In the genomic region with DNA sequence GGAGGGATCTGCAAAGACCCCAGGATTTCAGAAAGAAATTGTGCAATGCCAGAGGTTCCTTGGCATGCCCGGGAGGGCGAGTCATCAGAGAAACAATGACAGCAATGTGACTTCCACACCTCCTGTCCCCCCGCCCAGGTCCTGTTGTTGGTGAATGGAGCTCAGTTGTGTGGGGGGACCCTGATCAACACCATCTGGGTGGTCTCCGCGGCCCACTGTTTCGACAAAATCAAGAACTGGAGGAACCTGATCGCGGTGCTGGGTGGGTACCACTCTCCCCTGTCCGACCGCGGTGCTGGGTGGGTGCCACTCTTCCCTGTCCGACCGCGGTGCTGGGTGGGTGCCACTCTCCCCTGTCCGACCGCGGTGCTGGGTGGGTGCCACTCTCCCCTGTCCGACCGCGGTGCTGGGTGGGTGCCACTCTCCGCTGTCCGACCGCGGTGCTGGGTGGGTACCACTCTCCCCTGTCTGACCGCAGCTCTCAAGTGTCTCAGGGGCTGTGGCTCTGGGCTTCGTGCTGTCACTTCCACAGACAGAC, we compare ENCODE assay signal across 37 cellular contexts. TPM values are rescaled to one million over a fixed set of nuclear protein-coding genes. Genes with fewer than 3 reads are reported as not detected.
DNase-seq lines count a peak whose midpoint lies in the region; ATAC-seq, FAIRE-seq and TF ChIP-seq lines count a peak whose summit lies in the region.
"Had no signal": no experiment of that assay in that cellular context is flagged by ENCODE, and none has a peak within 500 bp of the region (broad histone marks: within the 10 kb centered on the region; RNA-seq: fewer than 3 reads in every experiment).

No MANE protein-coding gene starts in this region.

- H3K9me3 Mint-ChIP-seq in activated T-cell treated with anti-CD3 and anti-CD28 coated beads, Interleukin-2, amount 50 U/mL, for 24 hours: no peaks in the 10 kb centered on the region
- H3K9me3 Mint-ChIP-seq in activated T-cell treated with anti-CD3 and anti-CD28 coated beads, Interleukin-2, amount 50 U/mL, for 72 hours: no peaks in the 10 kb centered on the region
- H3K9me3 Mint-ChIP-seq in nephron progenitor cell: peaks cover 5% of the 10 kb centered on the region
- H3K9me3 Mint-ChIP-seq in activated CD4-positive, alpha-beta T cell treated with anti-CD3 and anti-CD28 coated beads, Interleukin-2, amount 10 ng/mL, durations not matched to agents 24 days and 14 days: no peaks in the 10 kb centered on the region
- H3K9me3 Mint-ChIP-seq: activated CD4-positive, alpha-beta memory T cell treated with anti-CD3 and anti-CD28 coated beads for 36 hours; activated naive CD4-positive, alpha-beta T cell treated with anti-CD3 and anti-CD28 coated beads for 36 hours; memory B cell; naive thymus-derived CD4-positive, alpha-beta T cell; T-helper 1 cell treated with Interleukin-12 subunit alpha and Interleukin-12 subunit beta and Interleukin-4 antibody, amounts not matched to agents 30 μg/mL and 1 μg/mL, for 36 hours had no signal

- no peak overlapping the region for H3K27ac Mint-ChIP-seq in activated T-cell treated with anti-CD3 and anti-CD28 coated beads, Interleukin-2, amount 50 U/mL, for 24 hours
- no peak overlapping the region for H3K27ac Mint-ChIP-seq in activated T-cell treated with anti-CD3 and anti-CD28 coated beads, Interleukin-2, amount 50 U/mL, for 72 hours
- H3K27ac Mint-ChIP-seq in nephron progenitor cell: no peak overlapping the region
- H3K27ac Mint-ChIP-seq in activated CD4-positive, alpha-beta T cell treated with anti-CD3 and anti-CD28 coated beads, Interleukin-2, amount 10 ng/mL, durations not matched to agents 24 days and 14 days: no peak overlapping the region
- H3K27ac Mint-ChIP-seq: activated CD4-positive, alpha-beta memory T cell treated with anti-CD3 and anti-CD28 coated beads for 36 hours; activated naive CD4-positive, alpha-beta T cell treated with anti-CD3 and anti-CD28 coated beads for 36 hours; memory B cell; naive thymus-derived CD4-positive, alpha-beta T cell; T-helper 1 cell treated with Interleukin-12 subunit alpha and Interleukin-12 subunit beta and Interleukin-4 antibody, amounts not matched to agents 30 μg/mL and 1 μg/mL, for 36 hours had no signal

- H3K4me1 ChIP-seq in small intestine (ENCODE audit: control insufficient read depth in 2 of 2, insufficient read depth in 1 of 2, low read depth in 1 of 2, low read length in 1 of 2): no peaks in the 10 kb centered on the region
- H3K4me1 ChIP-seq: foreskin keratinocyte, pancreas, upper lobe of right lung had no signal

- H3K36me3 Mint-ChIP-seq in activated T-cell treated with anti-CD3 and anti-CD28 coated beads, Interleukin-2, amount 50 U/mL, for 24 hours (ENCODE audit: low read depth): no peaks in the 10 kb centered on the region
- H3K36me3 Mint-ChIP-seq in activated T-cell treated with anti-CD3 and anti-CD28 coated beads, Interleukin-2, amount 50 U/mL, for 72 hours (ENCODE audit: insufficient read depth in 2 of 2): no peaks in the 10 kb centered on the region
- H3K36me3 Mint-ChIP-seq in nephron progenitor cell (ENCODE audit: low read depth): no peaks in the 10 kb centered on the region
- H3K36me3 Mint-ChIP-seq in activated CD4-positive, alpha-beta T cell treated with anti-CD3 and anti-CD28 coated beads, Interleukin-2, amount 10 ng/mL, durations not matched to agents 24 days and 14 days (ENCODE audit: low read depth): no peaks in the 10 kb centered on the region
- H3K36me3 Mint-ChIP-seq: activated CD4-positive, alpha-beta memory T cell treated with anti-CD3 and anti-CD28 coated beads for 36 hours; memory B cell; naive thymus-derived CD4-positive, alpha-beta T cell had no signal

- no peak overlapping the region for H3K4me3 ChIP-seq in small intestine (ENCODE audit: low read depth in 1 of 2, low read length in 2 of 2)
- H3K4me3 ChIP-seq: pancreas, upper lobe of right lung had no signal

- no peaks in the 10 kb centered on the region for H3K27me3 ChIP-seq in small intestine (ENCODE audit: control insufficient read depth in 2 of 2, insufficient read depth in 2 of 2, low read length in 2 of 2)
- H3K27me3 ChIP-seq: pancreas, upper lobe of right lung had no signal

- intact Hi-C loops in activated CD4-positive, alpha-beta T cell treated with anti-CD3 and anti-CD28 coated beads, Interleukin-2, amount 10 ng/mL, durations not matched to agents 24 days and 14 days (cut with micrococcal nuclease): no loop called here

- ATAC-seq in activated T-cell treated with anti-CD3 and anti-CD28 coated beads, Interleukin-2, amount 50 U/mL, for 72 hours (replicated peaks in 1 of 2): no peak
- ATAC-seq: foreskin keratinocyte; naive thymus-derived CD4-positive, alpha-beta T cell; pancreas; stimulated activated naive CD8-positive, alpha-beta T cell treated with anti-CD3 and anti-CD28 coated beads, Interleukin-15, Interleukin-2, amounts not matched to agents 100 U/mL and 50 U/mL, for 24 hours; upper lobe of right lung had no signal

- no peaks in the 10 kb centered on the region for H3K27me3 Mint-ChIP-seq in activated T-cell treated with anti-CD3 and anti-CD28 coated beads, Interleukin-2, amount 50 U/mL, for 24 hours
- H3K27me3 Mint-ChIP-seq in activated T-cell treated with anti-CD3 and anti-CD28 coated beads, Interleukin-2, amount 50 U/mL, for 72 hours (ENCODE audit: low read depth): no peaks in the 10 kb centered on the region
- H3K27me3 Mint-ChIP-seq in nephron progenitor cell (ENCODE audit: low read depth, poor library complexity): peaks cover 23% of the 10 kb centered on the region
- peaks cover 2% of the 10 kb centered on the region for H3K27me3 Mint-ChIP-seq in activated CD4-positive, alpha-beta T cell treated with anti-CD3 and anti-CD28 coated beads, Interleukin-2, amount 10 ng/mL, durations not matched to agents 24 days and 14 days
- H3K27me3 Mint-ChIP-seq: activated CD4-positive, alpha-beta memory T cell treated with anti-CD3 and anti-CD28 coated beads for 36 hours; memory B cell; naive thymus-derived CD4-positive, alpha-beta T cell had no signal

- H3K4me1 Mint-ChIP-seq in activated T-cell treated with anti-CD3 and anti-CD28 coated beads, Interleukin-2, amount 50 U/mL, for 24 hours (ENCODE audit: low read depth): no peaks in the 10 kb centered on the region
- H3K4me1 Mint-ChIP-seq in activated T-cell treated with anti-CD3 and anti-CD28 coated beads, Interleukin-2, amount 50 U/mL, for 72 hours (ENCODE audit: low read depth): no peaks in the 10 kb centered on the region
- peaks cover 9% of the 10 kb centered on the region for H3K4me1 Mint-ChIP-seq in nephron progenitor cell
- H3K4me1 Mint-ChIP-seq in activated CD4-positive, alpha-beta T cell treated with anti-CD3 and anti-CD28 coated beads, Interleukin-2, amount 10 ng/mL, durations not matched to agents 24 days and 14 days: no peaks in the 10 kb centered on the region
- H3K4me1 Mint-ChIP-seq: memory B cell; naive thymus-derived CD4-positive, alpha-beta T cell had no signal

- DNase-seq in activated T-cell treated with anti-CD3 and anti-CD28 coated beads, Interleukin-2, amount 50 U/mL, for 24 hours: peak; percentile 11
- DNase-seq in activated T-cell treated with anti-CD3 and anti-CD28 coated beads, Interleukin-2, amount 50 U/mL, for 72 hours: no peak
- DNase-seq in astrocyte of the hippocampus (ENCODE audit: low read depth, low spot score): peak; percentile 33
- DNase-seq in nephron progenitor cell: peak; percentile 1
- DNase-seq in urothelium cell line (ENCODE audit: low spot score): peak; percentile 44
- no peak for DNase-seq in activated CD4-positive, alpha-beta T cell treated with anti-CD3 and anti-CD28 coated beads, Interleukin-2, amount 10 ng/mL, durations not matched to agents 24 days and 14 days
- no peak for DNase-seq in small intestine
- no peak for DNase-seq in NOMO-1 treated with DMSO at 0.1 percent for 48 hours (lab: John Stamatoyannopoulos, UW; ENCODE audit: unreplicated experiment)
- DNase-seq: activated CD4-positive, alpha-beta memory T cell treated with anti-CD3 and anti-CD28 coated beads for 36 hours; activated naive CD4-positive, alpha-beta T cell treated with anti-CD3 and anti-CD28 coated beads for 36 hours; anterior cingulate cortex; caudate nucleus; dermis blood vessel endothelial cell; foreskin keratinocyte; hippocampal formation; Karpas-422; naive thymus-derived CD4-positive, alpha-beta T cell; NCI-H187; NCI-H226; NCI-H774; OCI-M1; SHP77 treated with DMSO at 0.1 percent for 48 hours; stimulated activated CD4-positive, alpha-beta T cell treated with anti-CD3 and anti-CD28 coated beads, Interleukin-4, amount 100 ng/mL, for 1 hour; upper lobe of right lung had no signal

- no peaks in the 10 kb centered on the region for H3K9me3 ChIP-seq in small intestine (ENCODE audit: control insufficient read depth, low read depth)
- H3K9me3 ChIP-seq: pancreas, upper lobe of right lung had no signal

- H3K4me3 Mint-ChIP-seq in activated T-cell treated with anti-CD3 and anti-CD28 coated beads, Interleukin-2, amount 50 U/mL, for 24 hours: no peak overlapping the region
- H3K4me3 Mint-ChIP-seq in activated T-cell treated with anti-CD3 and anti-CD28 coated beads, Interleukin-2, amount 50 U/mL, for 72 hours: no peak overlapping the region
- H3K4me3 Mint-ChIP-seq in nephron progenitor cell: no peak overlapping the region
- H3K4me3 Mint-ChIP-seq in activated CD4-positive, alpha-beta T cell treated with anti-CD3 and anti-CD28 coated beads, Interleukin-2, amount 10 ng/mL, durations not matched to agents 24 days and 14 days: no peak overlapping the region
- H3K4me3 Mint-ChIP-seq: activated CD4-positive, alpha-beta memory T cell treated with anti-CD3 and anti-CD28 coated beads for 36 hours; activated naive CD4-positive, alpha-beta T cell treated with anti-CD3 and anti-CD28 coated beads for 36 hours; memory B cell; naive thymus-derived CD4-positive, alpha-beta T cell; T-helper 1 cell treated with Interleukin-12 subunit alpha and Interleukin-12 subunit beta and Interleukin-4 antibody, amounts not matched to agents 30 μg/mL and 1 μg/mL, for 36 hours had no signal

- no peak overlapping the region for H3K27ac ChIP-seq in small intestine (ENCODE audit: low read depth in 1 of 2, low read length in 1 of 2)
- H3K27ac ChIP-seq: C4-2B, epithelial cell of prostate, foreskin keratinocyte, pancreas, upper lobe of right lung had no signal

- WGBS in small intestine, 3 donors: 88 to 91% (median 89%) methylated on average over 20 to 26 of the region's 26 CpGs

- no peaks in the 10 kb centered on the region for H3K36me3 ChIP-seq in small intestine (ENCODE audit: control insufficient read depth in 2 of 2, insufficient read depth in 2 of 2, low read length in 2 of 2)
- H3K36me3 ChIP-seq: pancreas, upper lobe of right lung had no signal

- TF ChIP-seq CTCF in nephron progenitor cell (IDR thresholded peaks at IDR 0.05): no peak

- FAIRE-seq in urothelium cell line (lab: Jason Lieb, UNC): peak; percentile 83
- no peak for FAIRE-seq in small intestine (lab: Jason Lieb, UNC)
- FAIRE-seq: A204.1, D721Med, G401.6, islet of Langerhans, pancreas had no signal

RNA-seq across cellular contexts. Expression of a gene that starts 5.2 kb away (rescaled TPM):
- not detected for total RNA-seq in activated T-cell treated with anti-CD3 and anti-CD28 coated beads, Interleukin-2, amount 50 U/mL, for 72 hours
- not detected in 2 replicates for total RNA-seq in activated CD4-positive, alpha-beta T cell treated with anti-CD3 and anti-CD28 coated beads, Interleukin-2, amount 10 ng/mL, durations not matched to agents 24 days and 14 days
- 10 to 100 TPM in 1 of 3 donors, 1 to 10 TPM in 2; 7.7 to 15.1 (median 9.4) TPM for polyA plus RNA-seq in small intestine
- total RNA-seq: activated CD4-positive, alpha-beta memory T cell treated with anti-CD3 and anti-CD28 coated beads for 36 hours; activated naive CD4-positive, alpha-beta T cell treated with anti-CD3 and anti-CD28 coated beads for 36 hours; dermis blood vessel endothelial cell; foreskin keratinocyte; H4; HT-29; naive thymus-derived CD4-positive, alpha-beta T cell had no signal
- polyA plus RNA-seq: foreskin keratinocyte; naive thymus-derived CD4-positive, alpha-beta T cell had no signal

RNA-seq across cellular contexts. Expression of a gene that starts 11.8 kb away (rescaled TPM):
- not detected for total RNA-seq in activated T-cell treated with anti-CD3 and anti-CD28 coated beads, Interleukin-2, amount 50 U/mL, for 72 hours
- not detected in 2 replicates for total RNA-seq in activated CD4-positive, alpha-beta T cell treated with anti-CD3 and anti-CD28 coated beads, Interleukin-2, amount 10 ng/mL, durations not matched to agents 24 days and 14 days
- under 1 TPM in 1 of 3 donors, not detected in 2; 0.24 TPM for polyA plus RNA-seq in small intestine
- total RNA-seq: dermis blood vessel endothelial cell, foreskin keratinocyte, H4, HT-29 had no signal
- polyA plus RNA-seq: foreskin keratinocyte; naive thymus-derived CD4-positive, alpha-beta T cell had no signal

RNA-seq across cellular contexts. Expression of a gene that starts 41.0 kb away (rescaled TPM):
- total RNA-seq in activated T-cell treated with anti-CD3 and anti-CD28 coated beads, Interleukin-2, amount 50 U/mL, for 72 hours: not detected
- not detected in 2 replicates for total RNA-seq in activated CD4-positive, alpha-beta T cell treated with anti-CD3 and anti-CD28 coated beads, Interleukin-2, amount 10 ng/mL, durations not matched to agents 24 days and 14 days
- polyA plus RNA-seq in small intestine: not detected
- total RNA-seq: activated CD4-positive, alpha-beta memory T cell treated with anti-CD3 and anti-CD28 coated beads for 36 hours; activated naive CD4-positive, alpha-beta T cell treated with anti-CD3 and anti-CD28 coated beads for 36 hours; foreskin keratinocyte; H4; HT-29; pancreas; skeletal muscle tissue; upper lobe of right lung had no signal
- polyA plus RNA-seq: foreskin keratinocyte; naive thymus-derived CD4-positive, alpha-beta T cell had no signal

Comparison
In these comparisons a context has a peak if more than half of its experiments do, and no peak if none do; other contexts are left out.
1. DNase-seq: peak in activated T-cell treated with anti-CD3 and anti-CD28 coated beads, Interleukin-2, amount 50 U/mL, for 24 hours (single experiment), astrocyte of the hippocampus (single experiment), nephron progenitor cell (single experiment) and urothelium cell line (single experiment); none in activated T-cell treated with anti-CD3 and anti-CD28 coated beads, Interleukin-2, amount 50 U/mL, for 72 hours (0 of 2), activated CD4-positive, alpha-beta T cell treated with anti-CD3 and anti-CD28 coated beads, Interleukin-2, amount 10 ng/mL, durations not matched to agents 24 days and 14 days (single experiment), small intestine (single experiment) and NOMO-1 treated with DMSO at 0.1 percent for 48 hours (single experiment).